ENCODE assay signal across 6 cellular contexts in the genomic region with DNA sequence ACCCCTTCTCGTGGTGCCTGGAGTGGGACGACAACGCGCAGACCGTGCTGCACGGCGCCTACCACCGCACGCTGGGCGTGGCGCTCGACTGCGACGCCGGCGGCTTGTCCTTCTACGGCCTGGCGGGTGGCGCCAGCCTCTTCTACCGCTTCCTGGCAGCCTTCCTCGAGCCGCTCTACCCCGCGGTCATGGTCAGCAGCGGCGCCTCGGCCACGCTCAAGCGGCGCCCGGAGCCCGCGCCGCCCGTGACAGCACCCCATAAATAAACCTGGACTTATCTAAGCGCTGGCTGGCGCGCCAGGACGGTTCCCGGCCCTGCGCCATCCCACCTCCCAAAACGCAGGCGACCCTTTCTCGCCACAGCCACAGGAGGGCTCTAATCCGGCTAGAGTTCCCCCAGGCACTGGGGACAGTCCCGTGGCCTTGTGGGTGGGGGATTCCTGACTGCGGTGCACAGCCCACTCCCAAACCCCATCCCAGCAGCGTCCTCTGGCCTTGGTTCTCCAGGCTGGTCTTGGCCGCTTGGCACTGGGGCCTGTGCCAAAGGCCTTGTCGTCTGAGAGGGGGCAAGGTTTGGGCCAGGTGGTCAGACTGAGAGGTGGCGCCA. TPM values are rescaled to one million over a fixed set of nuclear protein-coding genes. Genes with fewer than 3 reads are reported as not detected.
DNase-seq lines count a peak whose midpoint lies in the region; ATAC-seq and TF ChIP-seq lines count a peak whose summit lies in the region.

No MANE protein-coding gene starts in this region.

- POLR2A ChIA-PET in HCT116 (lab: Charles Lee) = interaction anchor here (1.1 to 2.6 kb wide), 9 partner anchors 8 to 77 kb away, joined by 3 to 21 read pairs (median 8); a partner anchor contains a TSS

- H3K4me3 ChIP-seq in HCT116 (replicated peaks in 1 of 2; ENCODE audit: low read depth in 1 of 2, low read length in 2 of 2) (peak overlapping the region; percentile 31 to 46), right atrium auricular region (peak overlapping the region; percentile 37 to 52)

- H3K27ac ChIP-seq in HCT116 (ENCODE audit: low read depth, low read length) (peak overlapping the region; percentile 100), right atrium auricular region (peak overlapping the region; percentile 83 to 97)

- CTCF ChIA-PET in HCT116 (lab: Charles Lee) = interaction anchor here (1.2 to 2.6 kb wide), 7 partner anchors 10 to 122 kb away, joined by 3 to 11 read pairs (median 5); a partner anchor contains a TSS

- TF ChIP-seq CTCF in HCT116 (IDR thresholded peaks at IDR 0.05 in 2 of 3, conservative IDR thresholded peaks at IDR 0.05 in 1 of 3; ENCODE audit: borderline replicate concordance in 1 of 3, insufficient read depth in 1 of 3, low read depth in 2 of 3, low read length in 2 of 3) (peak in 2 of 3 experiments; percentile 29 to 31; a peak in 2 of 6 replicates), right atrium auricular region (IDR thresholded peaks at IDR 0.05) (peak in 1 of 2 donors; percentile 53)

- TF ChIP-seq RAD21 in HCT116 (IDR thresholded peaks at IDR 0.05; ENCODE audit: low read depth) = no peak; the same call in 1 of the 2 replicates

- no peak overlapping the region for H2AFZ ChIP-seq in HCT116 (ENCODE audit: low read depth, low read length, poor library complexity, severe bottlenecking)

- H3K27me3 ChIP-seq in HCT116 (ENCODE audit: insufficient read depth, low read length) (no peaks in the 10 kb centered on the region), right atrium auricular region (no peaks in the 10 kb centered on the region)

- H3K9ac ChIP-seq in HCT116 (ENCODE audit: low read length) = peak overlapping the region; percentile 76

- no peaks in the 10 kb centered on the region for H3K9me2 ChIP-seq in HCT116 (ENCODE audit: insufficient read depth)

- RAD21 ChIA-PET in HCT116 (lab: Charles Lee; ENCODE audit: low non-redundant PET in 1 of 2, low total read pairs in 2 of 2, uncharacterized antibody in 2 of 2, unreplicated experiment in 2 of 2) = interaction anchor here in 1 of 2 experiments (1.7 kb wide), 1 partner anchor 36 kb away, joined by 5 read pairs; no protein-coding TSS in a partner anchor

- DNase-seq in HCT116 (ENCODE audit: low read depth, low spot score) (no peak), right atrium auricular region (ENCODE audit: low spot score) (peak; percentile 78), SKM-1 treated with dmso at 0.1 percent for 144 hours (lab: John Stamatoyannopoulos, UW; ENCODE audit: unreplicated experiment) (no peak)
- DNase-seq in activated CD8-positive, alpha-beta memory T cell treated with anti-CD3 and anti-CD28 coated beads for 24 hours = peak; percentile 82
- DNase-seq in stimulated activated naive CD4-positive, alpha-beta T cell (lab: John Stamatoyannopoulos, UW) = peak; percentile 10 to 58 (median 36)

- peaks cover 75 to 78% of the 10 kb centered on the region in 2 experiments for H3K4me1 ChIP-seq in HCT116 (ENCODE audit: control insufficient read depth in 1 of 2, insufficient read depth in 2 of 2, low read length in 2 of 2)
- H3K4me1 ChIP-seq in right atrium auricular region = peaks cover 0 to 39% of the 10 kb centered on the region in 2 donors

- TF ChIP-seq POLR2A in HCT116 (IDR thresholded peaks at IDR 0.05; ENCODE audit: borderline replicate concordance, extremely low read depth, insufficient read depth, insufficient read length) = no peak

- H3K36me3 ChIP-seq in HCT116 (ENCODE audit: control insufficient read depth in 1 of 2, insufficient read depth in 2 of 2, low read length in 2 of 2) (no peaks in the 10 kb centered on the region), right atrium auricular region (no peaks in the 10 kb centered on the region)

- no peaks in the 10 kb centered on the region for H4K20me1 ChIP-seq in HCT116 (ENCODE audit: insufficient read depth)

- ATAC-seq in HCT116 (peak; percentile 45), GM21515 (IDR thresholded peaks at IDR 0.05; ENCODE audit: unreplicated experiment) (no peak)

- no peaks in the 10 kb centered on the region for H3K79me2 ChIP-seq in HCT116 (ENCODE audit: insufficient read depth, low read length)

- no TSS peak for BruUV-seq in HCT116 (replicated peaks; lab: Mats Ljungman, UMichigan)

- intact Hi-C loops in HCT116 (cut with micrococcal nuclease) = loop anchor here (1.0 kb wide), 1 partner anchor 19 kb away; no protein-coding TSS in a partner anchor

- H3K4me2 ChIP-seq in HCT116 (ENCODE audit: low read length) = peak overlapping the region; percentile 79

- H3K9me3 ChIP-seq in HCT116 (ENCODE audit: control insufficient read depth in 1 of 2, insufficient read depth in 1 of 2, low read depth in 1 of 2, low read length in 2 of 2) = no peaks in the 10 kb centered on the region
- no peaks in the 10 kb centered on the region for H3K9me3 ChIP-seq in right atrium auricular region

TF ChIP-seq in HCT116, 20 proteins besides CTCF, POLR2A, EP300 and RAD21:
- TF ChIP-seq CEBPB (IDR thresholded peaks at IDR 0.05; ENCODE audit: low read depth) (no peak), YY1 (IDR thresholded peaks at IDR 0.05; ENCODE audit: extremely low read depth, insufficient replicate concordance, low read depth, low read length) (peak; percentile 6), ZNF274 (IDR thresholded peaks at IDR 0.05; ENCODE audit: low read depth, low read length) (no peak), TCF7L2 (IDR thresholded peaks at IDR 0.05; ENCODE audit: borderline replicate concordance, extremely low read depth, insufficient read depth, insufficient read length) (peak; percentile 62), CBX3 (IDR thresholded peaks at IDR 0.05; ENCODE audit: low read depth) (0 out of 2 replicates have a peak, but pooled peaks have one; percentile 40), POLR2AphosphoS5 (IDR thresholded peaks at IDR 0.05; ENCODE audit: low read depth, low read length) (peak; percentile 65), ZFX (IDR thresholded peaks at IDR 0.05) (peak; percentile 81), EZH2phosphoT487 (IDR thresholded peaks at IDR 0.05; ENCODE audit: borderline replicate concordance) (no peak), EZH2 (IDR thresholded peaks at IDR 0.05) (no peak)
- TF ChIP-seq, protein P1, sequence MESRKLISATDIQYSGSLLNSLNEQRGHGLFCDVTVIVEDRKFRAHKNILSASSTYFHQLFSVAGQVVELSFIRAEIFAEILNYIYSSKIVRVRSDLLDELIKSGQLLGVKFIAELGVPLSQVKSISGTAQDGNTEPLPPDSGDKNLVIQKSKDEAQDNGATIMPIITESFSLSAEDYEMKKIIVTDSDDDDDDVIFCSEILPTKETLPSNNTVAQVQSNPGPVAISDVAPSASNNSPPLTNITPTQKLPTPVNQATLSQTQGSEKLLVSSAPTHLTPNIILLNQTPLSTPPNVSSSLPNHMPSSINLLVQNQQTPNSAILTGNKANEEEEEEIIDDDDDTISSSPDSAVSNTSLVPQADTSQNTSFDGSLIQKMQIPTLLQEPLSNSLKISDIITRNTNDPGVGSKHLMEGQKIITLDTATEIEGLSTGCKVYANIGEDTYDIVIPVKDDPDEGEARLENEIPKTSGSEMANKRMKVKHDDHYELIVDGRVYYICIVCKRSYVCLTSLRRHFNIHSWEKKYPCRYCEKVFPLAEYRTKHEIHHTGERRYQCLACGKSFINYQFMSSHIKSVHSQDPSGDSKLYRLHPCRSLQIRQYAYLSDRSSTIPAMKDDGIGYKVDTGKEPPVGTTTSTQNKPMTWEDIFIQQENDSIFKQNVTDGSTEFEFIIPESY (IDR thresholded peaks at IDR 0.05; ENCODE audit: extremely low read depth, insufficient replicate concordance, low read length) = no peak
- TF ChIP-seq, protein P2, sequence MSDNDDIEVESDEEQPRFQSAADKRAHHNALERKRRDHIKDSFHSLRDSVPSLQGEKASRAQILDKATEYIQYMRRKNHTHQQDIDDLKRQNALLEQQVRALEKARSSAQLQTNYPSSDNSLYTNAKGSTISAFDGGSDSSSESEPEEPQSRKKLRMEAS (IDR thresholded peaks at IDR 0.05) = peak; percentile 91

RNA-seq across cellular contexts. Expression of a gene that starts 10.2 kb away (rescaled TPM):
- total RNA-seq in HCT116 (2021; ENCODE audit: unreplicated experiment) = 79.3 TPM
- 60.1 and 73.5 TPM in 2 replicates for polyA plus RNA-seq in HCT116 (2012)
- total RNA-seq in right atrium auricular region = 10 to 100 TPM; 16.5 to 34.1 TPM

RNA-seq across cellular contexts. Expression of a gene that starts 30.6 kb away (rescaled TPM):
- total RNA-seq in HCT116 (2021; ENCODE audit: unreplicated experiment) = 23.3 TPM
- polyA plus RNA-seq in HCT116 (2012) = 17.9 and 19.0 TPM in 2 replicates
- total RNA-seq in right atrium auricular region = 10 to 100 TPM; 17.9 to 28.4 TPM

RNA-seq across cellular contexts. Expression of a gene that starts 30.8 kb away (rescaled TPM):
- total RNA-seq in HCT116 (2021; ENCODE audit: unreplicated experiment) (407 TPM), right atrium auricular region (100 to 1,000 TPM; 675 to 871 TPM)
- 326 and 476 TPM in 2 replicates for polyA plus RNA-seq in HCT116 (2012)

RNA-seq across cellular contexts. Expression of a gene that starts 32.2 kb away (rescaled TPM):
- total RNA-seq in HCT116 (2021; ENCODE audit: unreplicated experiment) (43.2 TPM), right atrium auricular region (1 to 10 TPM; 4.9 to 9.5 TPM)
- polyA plus RNA-seq in HCT116 (2012) = 25.9 and 27.2 TPM in 2 replicates

RNA-seq across cellular contexts. Expression of a gene that starts 53.9 kb away (rescaled TPM):
- 115 TPM for total RNA-seq in HCT116 (2021; ENCODE audit: unreplicated experiment)
- 108 and 113 TPM in 2 replicates for polyA plus RNA-seq in HCT116 (2012)
- 10 to 100 TPM; 41.4 to 77.5 TPM for total RNA-seq in right atrium auricular region

Comparison
In these comparisons a context has a peak if more than half of its experiments do, and no peak if none do; other contexts are left out.
1. DNase-seq: peak in activated CD8-positive, alpha-beta memory T cell treated with anti-CD3 and anti-CD28 coated beads for 24 hours (single experiment), right atrium auricular region (single experiment) and stimulated activated naive CD4-positive, alpha-beta T cell (6 of 6); none in HCT116 (single experiment) and SKM-1 treated with dmso at 0.1 percent for 144 hours (single experiment).